7 cellular contexts compared by ENCODE assay signal in genomic region chr6:150143521-150144293, GRCh38. TPM values are rescaled to one million over a fixed set of nuclear protein-coding genes. Genes with fewer than 3 reads are reported as not detected.
DNase-seq lines count a peak whose midpoint lies in the region; ATAC-seq and TF ChIP-seq lines count a peak whose summit lies in the region.

No MANE protein-coding gene starts in this region.

- H3K27me3 Mint-ChIP-seq in activated CD8-positive, alpha-beta T cell treated with anti-CD3 and anti-CD28 coated beads for 36 hours: peaks cover 59% of the 10 kb centered on the region
- H3K27me3 Mint-ChIP-seq in stimulated activated naive B cell treated with anti-CD40 and anti-IgM and Interleukin-4, amounts not matched to agents 10 μg/mL and 1 μg/mL and 100 μg/mL, for 72 hours: peaks cover 28 to 62% of the 10 kb centered on the region in 2 donors

- H3K27ac ChIP-seq in HUES64 (ENCODE audit: low read depth, low read length): no peak overlapping the region

- TF ChIP-seq CTCF in activated CD8-positive, alpha-beta T cell treated with anti-CD3 and anti-CD28 coated beads for 36 hours (IDR thresholded peaks at IDR 0.05): no peak

- H3K36me3 ChIP-seq in HUES64 (ENCODE audit: insufficient read depth, low read length): no peaks in the 10 kb centered on the region

- no peaks in the 10 kb centered on the region for H3K36me3 Mint-ChIP-seq in activated CD8-positive, alpha-beta T cell treated with anti-CD3 and anti-CD28 coated beads for 36 hours (ENCODE audit: low read depth)
- H3K36me3 Mint-ChIP-seq in stimulated activated naive B cell treated with anti-CD40 and anti-IgM and Interleukin-4, amounts not matched to agents 10 μg/mL and 1 μg/mL and 100 μg/mL, for 72 hours: no peaks in the 10 kb centered on the region

- peaks cover 5% of the 10 kb centered on the region; the same call in 1 of the 2 replicates for H3K4me1 ChIP-seq in HUES64 (ENCODE audit: insufficient read depth, low read length)

- H3K9me3 Mint-ChIP-seq in activated CD8-positive, alpha-beta T cell treated with anti-CD3 and anti-CD28 coated beads for 36 hours: no peaks in the 10 kb centered on the region
- peaks cover under 1 to 2% of the 10 kb centered on the region in 2 donors for H3K9me3 Mint-ChIP-seq in stimulated activated naive B cell treated with anti-CD40 and anti-IgM and Interleukin-4, amounts not matched to agents 10 μg/mL and 1 μg/mL and 100 μg/mL, for 72 hours

- H3K4me3 Mint-ChIP-seq in activated CD8-positive, alpha-beta T cell treated with anti-CD3 and anti-CD28 coated beads for 36 hours: peak overlapping the region; percentile 45
- H3K4me3 Mint-ChIP-seq in stimulated activated naive B cell treated with anti-CD40 and anti-IgM and Interleukin-4, amounts not matched to agents 10 μg/mL and 1 μg/mL and 100 μg/mL, for 72 hours: peak overlapping the region; percentile 67 to 77

- 4% methylated on average over 53 of the region's 53 CpGs for WGBS in HUES64

- no peak overlapping the region for H3K9ac ChIP-seq in HUES64 (ENCODE audit: low read depth, low read length)

- peaks cover 16% of the 10 kb centered on the region for H3K4me1 Mint-ChIP-seq in activated CD8-positive, alpha-beta T cell treated with anti-CD3 and anti-CD28 coated beads for 36 hours (ENCODE audit: low read depth)
- peaks cover 20 to 37% of the 10 kb centered on the region in 2 donors for H3K4me1 Mint-ChIP-seq in stimulated activated naive B cell treated with anti-CD40 and anti-IgM and Interleukin-4, amounts not matched to agents 10 μg/mL and 1 μg/mL and 100 μg/mL, for 72 hours

- H3K9me3 ChIP-seq in HUES64 (ENCODE audit: insufficient read depth, low read depth, low read length) (no peaks in the 10 kb centered on the region), iPS-18c (ENCODE audit: control insufficient read depth, insufficient read depth, low read length) (peaks cover 4% of the 10 kb centered on the region)

- H3K4me3 ChIP-seq in HUES64 (ENCODE audit: low read length) (peak overlapping the region; percentile 62), iPS-18c (ENCODE audit: insufficient read depth, low read depth, low read length) (peak overlapping the region; percentile 56)

- CTCF ChIA-PET in activated CD8-positive, alpha-beta T cell treated with anti-CD3 and anti-CD28 coated beads for 36 hours (lab: Charles Lee): interaction anchor here (1.0 to 1.1 kb wide), 3 partner anchors 10 to 63 kb away, joined by 3 to 5 read pairs (median 3); no protein-coding TSS in a partner anchor

- intact Hi-C loops in activated CD8-positive, alpha-beta T cell treated with anti-CD3 and anti-CD28 coated beads for 36 hours (cut with micrococcal nuclease): no loop called here

- no peak for ATAC-seq in activated CD8-positive, alpha-beta T cell treated with anti-CD3 and anti-CD28 coated beads for 36 hours
- ATAC-seq in stimulated activated naive B cell treated with anti-CD40 and anti-IgM and Interleukin-4, amounts not matched to agents 10 μg/mL and 1 μg/mL and 100 μg/mL, for 72 hours (replicated peaks): no peak
- ATAC-seq in GM18498 (IDR thresholded peaks at IDR 0.05; ENCODE audit: unreplicated experiment): no peak

- no peak overlapping the region for H3K27ac Mint-ChIP-seq in activated CD8-positive, alpha-beta T cell treated with anti-CD3 and anti-CD28 coated beads for 36 hours
- H3K27ac Mint-ChIP-seq in stimulated activated naive B cell treated with anti-CD40 and anti-IgM and Interleukin-4, amounts not matched to agents 10 μg/mL and 1 μg/mL and 100 μg/mL, for 72 hours: no peak overlapping the region

- H3K27me3 ChIP-seq in HUES64 (ENCODE audit: insufficient read depth, low read length): peaks cover 86% of the 10 kb centered on the region

- DNase-seq in activated CD8-positive, alpha-beta T cell treated with anti-CD3 and anti-CD28 coated beads for 36 hours: no peak
- DNase-seq in stimulated activated naive B cell treated with anti-CD40 and anti-IgM and Interleukin-4, amounts not matched to agents 10 μg/mL and 1 μg/mL and 100 μg/mL, for 72 hours: peak; percentile 4
- DNase-seq in activated gamma-delta T cell treated with Interleukin-2 at 50 U/mL for 16 hours: no peak
- DNase-seq in activated CD4-positive, alpha-beta T cell treated with anti-CD3 and anti-CD28 coated beads for 1 hour: no peak

- POLR2A ChIA-PET in activated CD8-positive, alpha-beta T cell treated with anti-CD3 and anti-CD28 coated beads for 36 hours (lab: Charles Lee): no interaction called here

RNA-seq across cellular contexts. Expression of gene PPP1R14C, which starts 0.9 kb away (rescaled TPM):
- polyA plus RNA-seq in HUES64 (2013, experiment 1 of 2): 5.6 TPM
- polyA plus RNA-seq in HUES64 (2013, experiment 2 of 2): 11.0 TPM
- total RNA-seq in activated CD8-positive, alpha-beta T cell treated with anti-CD3 and anti-CD28 coated beads for 36 hours: under 1 TPM; 0.65 to 0.86 TPM
